Comparison of ENCODE assay signal across 5 cellular contexts in genomic region chr3:44464509-44464908, GRCh38.
"Had no signal": no experiment of that assay in that cellular context is flagged by ENCODE, and none has a peak within 500 bp of the region (broad histone marks: within the 10 kb centered on the region; RNA-seq: fewer than 3 reads in every experiment).

No MANE protein-coding gene starts in this region.

- H3K4me1 Mint-ChIP-seq: IgD-negative memory B cell had no signal

- DNase-seq: IMR-90 had no signal

- H3K27ac Mint-ChIP-seq: IgD-negative memory B cell had no signal

- H3K4me3 ChIP-seq: K562 had no signal

- H3K27ac ChIP-seq: HL-60 had no signal

- H3K4me3 Mint-ChIP-seq: IgD-negative memory B cell had no signal

- ATAC-seq: HepG2, K562 had no signal

- H3K27me3 Mint-ChIP-seq: IgD-negative memory B cell had no signal
